In the genomic region with DNA sequence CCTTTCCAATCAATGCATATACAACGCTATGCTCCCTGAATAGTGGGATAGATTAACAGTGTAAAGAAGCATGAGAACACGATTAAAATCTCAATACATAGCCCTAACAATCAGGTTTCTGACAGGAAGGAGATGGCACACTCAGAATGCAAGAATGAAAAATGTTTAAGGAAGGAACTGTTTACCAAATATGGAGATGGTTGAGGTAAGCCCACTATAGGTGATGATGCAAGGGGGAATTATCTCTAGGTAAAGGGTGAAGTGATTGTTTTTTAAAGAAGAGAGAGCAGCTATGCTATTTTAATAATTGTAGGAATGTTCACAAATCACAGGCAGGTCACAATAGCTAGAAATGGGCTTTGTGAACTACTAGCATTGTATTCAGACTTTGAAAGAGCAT, we compare ENCODE assay signal across 29 cellular contexts.
"Had no signal": no experiment of that assay in that cellular context is flagged by ENCODE, and none has a peak within 500 bp of the region (broad histone marks: within the 10 kb centered on the region; RNA-seq: fewer than 3 reads in every experiment).

No MANE protein-coding gene starts in this region.

- H3K9me3 ChIP-seq: MG63 had no signal

- H3K36me3 ChIP-seq: cardiac muscle cell, MG63 had no signal

- H3K9ac ChIP-seq: KMS-11 had no signal

- FAIRE-seq: astrocyte, RCC 7860 had no signal

- H3K4me3 ChIP-seq: cardiac muscle cell, MG63 had no signal

- H3K27ac ChIP-seq: cardiac muscle cell, KMS-11 had no signal

- H3K4me2 ChIP-seq: KMS-11 had no signal

- ATAC-seq: activated CD8-positive, alpha-beta T cell treated with anti-CD3 and anti-CD28 coated beads, Interleukin-2, amount 10 ng/mL, durations not matched to agents 7 days and 5 days; activated naive CD4-positive, alpha-beta T cell treated with anti-CD3 and anti-CD28 coated beads, Interleukin-2, amount 50 U/mL, for 72 hours; activated naive CD8-positive, alpha-beta T cell treated with anti-CD3 and anti-CD28 coated beads, Interleukin-2, amount 50 U/mL, for 24 hours; T-helper 17 cell; WTC11 had no signal

- DNase-seq: activated CD4-positive, alpha-beta T cell treated with anti-CD3 and anti-CD28 coated beads for 48 hours; activated CD4-positive, alpha-beta T cell treated with anti-CD3 and anti-CD28 coated beads, Interleukin-2, amount 50 U/mL, for 4 hours; activated CD4-positive, CD25-positive, alpha-beta regulatory T cell treated with anti-CD3 and anti-CD28 coated beads, Interleukin-2, amount 50 U/mL, for 72 hours; activated CD8-positive, alpha-beta T cell treated with anti-CD3 and anti-CD28 coated beads, Interleukin-2, amount 10 ng/mL, durations not matched to agents 7 days and 5 days; activated effector memory CD4-positive, alpha-beta T cell treated with Interleukin-2 at 50 U/mL for 16 hours; activated naive CD4-positive, alpha-beta T cell; activated naive CD8-positive, alpha-beta T cell treated with anti-CD3 and anti-CD28 coated beads, Interleukin-2, amount 50 U/mL, for 24 hours; activated T-cell treated with anti-CD3 and anti-CD28 coated beads, Interleukin-2, amount 50 U/mL, for 24 hours; amygdala; MG63; MV-4-11; NCI-H1105; NCI-H1436; NCI-H1694 treated with DMSO at 0.1 percent for 48 hours; NCI-H2029 treated with DMSO at 0.1 percent for 48 hours; NCI-H345; NCI-H510A; NCI-H69; NK-92 treated with Interleukin-12 subunit alpha and Interleukin-12 subunit beta, amount 100 ng/mL, for 24 hours; OCI-M1; SIG-M5; T-helper 17 cell; T-helper 9 cell had no signal

- H3K27me3 ChIP-seq: cardiac muscle cell, MG63 had no signal
